ENCODE assay signal across 19 cellular contexts in the genomic region with DNA sequence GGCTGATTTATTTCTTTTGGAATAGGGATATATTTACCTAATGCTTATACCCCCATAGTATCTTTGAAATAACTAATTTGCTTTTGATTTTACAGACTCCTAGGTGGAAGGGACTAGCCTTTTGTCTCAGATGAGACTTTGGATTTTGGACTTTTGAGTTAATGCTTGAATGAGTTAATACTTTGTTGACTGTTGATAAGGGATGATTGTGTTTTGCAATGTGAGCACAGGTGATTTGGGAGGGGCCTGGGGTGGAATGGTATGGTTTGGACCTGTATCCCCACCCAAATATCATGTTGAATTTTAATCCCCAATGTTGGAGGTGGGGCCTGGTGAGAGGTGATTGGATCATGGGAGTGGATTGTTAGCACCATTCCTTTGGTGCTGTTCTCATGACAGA. TPM values are rescaled to one million over a fixed set of nuclear protein-coding genes. Genes with fewer than 3 reads are reported as not detected.
DNase-seq lines count a peak whose midpoint lies in the region; ATAC-seq and TF ChIP-seq lines count a peak whose summit lies in the region.
"Had no signal": no experiment of that assay in that cellular context is flagged by ENCODE, and none has a peak within 500 bp of the region (broad histone marks: within the 10 kb centered on the region; RNA-seq: fewer than 3 reads in every experiment).

No MANE protein-coding gene starts in this region.

- H3K27ac ChIP-seq in colonic mucosa (no peak overlapping the region), right lobe of liver (peak overlapping the region in 1 of 3 donors; percentile 12)
- H3K27ac ChIP-seq: BLaER1, C4-2B had no signal

- no peaks in the 10 kb centered on the region for H3K9me3 ChIP-seq in colonic mucosa
- H3K9me3 ChIP-seq in right lobe of liver, result no peaks in the 10 kb centered on the region

- no peak overlapping the region for H3K9ac ChIP-seq in colonic mucosa (ENCODE audit: low read depth in 2 of 2, low read length in 2 of 2)
- H3K9ac ChIP-seq: BLaER1 had no signal

- TF ChIP-seq CTCF in colonic mucosa (IDR thresholded peaks at IDR 0.05), result no peak
- no peak for TF ChIP-seq CTCF in right lobe of liver (IDR thresholded peaks at IDR 0.05)

- peak; percentile 77 for ATAC-seq in left lobe of liver
- ATAC-seq in right lobe of liver, result peak; percentile 71 to 93 (median 89)
- ATAC-seq: CD8-positive, alpha-beta T cell; GM23338 had no signal

- intact Hi-C loops in colonic mucosa (cut with DNase I) (no loop called here), right lobe of liver (cut with DNase I) (no loop called here)

- TF ChIP-seq POLR2A in right lobe of liver (IDR thresholded peaks at IDR 0.05), result no peak

- peak; percentile 29 for DNase-seq in colonic mucosa
- DNase-seq in left lobe of liver (ENCODE audit: low spot score), result no peak
- DNase-seq in right lobe of liver, result no peak
- no peak for DNase-seq in HCEC 1CT
- no peak for DNase-seq in superior temporal gyrus (ENCODE audit: extremely low spot score)
- no peak for DNase-seq in NCI-H1417 (lab: John Stamatoyannopoulos, UW)
- no peak for DNase-seq in SHP77 (lab: John Stamatoyannopoulos, UW)
- DNase-seq: CD4-positive, CD25-positive, alpha-beta regulatory T cell; CD8-positive, alpha-beta T cell; DMS 273 treated with DMSO at 0.1 percent for 48 hours; DMS79 treated with DMSO at 0.1 percent for 48 hours; GF-D8; H9 had no signal

- H3K27me3 ChIP-seq in colonic mucosa, result no peaks in the 10 kb centered on the region
- no peaks in the 10 kb centered on the region for H3K27me3 ChIP-seq in right lobe of liver

- H3K36me3 ChIP-seq in colonic mucosa, result no peaks in the 10 kb centered on the region
- no peaks in the 10 kb centered on the region for H3K36me3 ChIP-seq in right lobe of liver
- H3K36me3 ChIP-seq: BLaER1 had no signal

- H3K4me3 ChIP-seq in colonic mucosa (no peak overlapping the region), right lobe of liver (no peak overlapping the region)
- H3K4me3 ChIP-seq: BLaER1, GM23338 had no signal

- H3K4me1 ChIP-seq in colonic mucosa (no peaks in the 10 kb centered on the region), right lobe of liver (peaks cover 0 to 5% (median 2%) of the 10 kb centered on the region in 4 donors)
- H3K4me1 ChIP-seq: BLaER1 had no signal

RNA-seq across cellular contexts. Expression of gene ZC3H12B, which starts 59.0 kb away (rescaled TPM):
- total RNA-seq in colonic mucosa (1 to 10 TPM; 1.4 to 3.7 TPM), left lobe of liver (1.6 TPM), right lobe of liver (1 to 10 TPM in 2 of 6 experiments, under 1 TPM in 4; 0.31 to 1.9 (median 0.78) TPM)
- total RNA-seq: A172, Daoy, G401 had no signal
